In genomic region chr1:179816196-179816960, GRCh38 we compare ENCODE assay signal across 9 cellular contexts.
A peak's percentile ranks its signal among the peaks of the same experiment; 100 is the strongest.
DNase-seq lines count a peak whose midpoint lies in the region; ATAC-seq and TF ChIP-seq lines count a peak whose summit lies in the region.
"Had no signal": no experiment of that assay in that cellular context is flagged by ENCODE, and none has a peak within 500 bp of the region (broad histone marks: within the 10 kb centered on the region; RNA-seq: fewer than 3 reads in every experiment).

No MANE protein-coding gene starts in this region.

- no peaks in the 10 kb centered on the region for H3K27me3 Mint-ChIP-seq in CD8-positive, alpha-beta T cell (ENCODE audit: low read depth)
- H3K27me3 Mint-ChIP-seq in GM23338 (ENCODE audit: insufficient read depth, low read depth, poor library complexity) (peaks cover 36% of the 10 kb centered on the region), mesothelial cell of epicardium (ENCODE audit: low read depth) (peaks cover 12% of the 10 kb centered on the region)

- H3K36me3 ChIP-seq in CD8-positive, alpha-beta T cell (ENCODE audit: insufficient read depth, low read length), result no peaks in the 10 kb centered on the region
- H3K36me3 ChIP-seq in GM23338 (ENCODE audit: insufficient read depth), result no peaks in the 10 kb centered on the region

- peaks cover 19% of the 10 kb centered on the region for H3K4me1 Mint-ChIP-seq in CD8-positive, alpha-beta T cell (ENCODE audit: low read depth)
- H3K4me1 Mint-ChIP-seq in GM23338 (peaks cover 12% of the 10 kb centered on the region), mesothelial cell of epicardium (peaks cover 37% of the 10 kb centered on the region)

- no peak overlapping the region for H3K4me3 ChIP-seq in CD8-positive, alpha-beta T cell (ENCODE audit: low read depth, low read length)
- 0 out of 2 replicates have a peak overlapping the region, but pooled peaks have one; percentile 77 for H3K4me3 ChIP-seq in GM23338

- no peak for ATAC-seq in CD8-positive, alpha-beta T cell
- ATAC-seq in GM23338, result peak; percentile 11
- ATAC-seq in GM18867 (IDR thresholded peaks at IDR 0.05; ENCODE audit: unreplicated experiment), result no peak

- H3K27ac Mint-ChIP-seq in CD8-positive, alpha-beta T cell, result no peak overlapping the region
- H3K27ac Mint-ChIP-seq in GM23338, result no peak overlapping the region
- peak overlapping the region; percentile 84 for H3K27ac Mint-ChIP-seq in mesothelial cell of epicardium

- peaks cover 4% of the 10 kb centered on the region for H3K36me3 Mint-ChIP-seq in CD8-positive, alpha-beta T cell
- no peaks in the 10 kb centered on the region for H3K36me3 Mint-ChIP-seq in GM23338 (ENCODE audit: low read depth)
- H3K36me3 Mint-ChIP-seq in mesothelial cell of epicardium, result no peaks in the 10 kb centered on the region

- no peak overlapping the region for H3K27ac ChIP-seq in CD8-positive, alpha-beta T cell (ENCODE audit: low read depth, low read length)
- no peak overlapping the region for H3K27ac ChIP-seq in GM23338 (ENCODE audit: low read depth)

- H3K9me3 Mint-ChIP-seq in CD8-positive, alpha-beta T cell, result no peaks in the 10 kb centered on the region
- H3K9me3 Mint-ChIP-seq in GM23338 (no peaks in the 10 kb centered on the region), mesothelial cell of epicardium (no peaks in the 10 kb centered on the region)

- H2AFZ ChIP-seq in GM23338, result peak overlapping the region; percentile 99; the same call in 1 of the 2 replicates

- CTCF ChIA-PET in CD8-positive, alpha-beta T cell (lab: Charles Lee), result interaction anchor here (2.2 to 15.0 kb wide), 2 partner anchors 12 to 110 kb away, joined by 19 to 361 read pairs; no protein-coding TSS in a partner anchor

- no peaks in the 10 kb centered on the region for H4K20me1 ChIP-seq in GM23338 (replicated peaks; ENCODE audit: insufficient read depth)

- POLR2A ChIA-PET in CD8-positive, alpha-beta T cell (lab: Charles Lee), result interaction anchor here (1.0 to 2.2 kb wide), 3 partner anchors 7 to 138 kb away, joined by 3 to 7 read pairs (median 4); partner anchors contain the start of gene CEP350

- no peaks in the 10 kb centered on the region for H3K9me2 ChIP-seq in GM23338 (ENCODE audit: insufficient read depth)

- H3K79me2 ChIP-seq in GM23338 (replicated peaks; ENCODE audit: insufficient read depth), result no peaks in the 10 kb centered on the region

- intact Hi-C loops in CD8-positive, alpha-beta T cell (cut with DNase I, micrococcal nuclease), result loop anchor here in 1 of 2 experiments (5.0 to 10.0 kb wide), 5 partner anchors 336 to 1272 kb away; partner anchors contain the start of genes AXDND1, QSOX1 and XPR1

- no peak for TF ChIP-seq CTCF in CD8-positive, alpha-beta T cell (IDR thresholded peaks at IDR 0.05)
- TF ChIP-seq CTCF in GM23338 (conservative IDR thresholded peaks at IDR 0.05; ENCODE audit: low read depth in 2 of 2), result peak in 1 of 2 experiments; percentile 13; a peak in 1 of 4 replicates
- TF ChIP-seq CTCF in mesothelial cell of epicardium (IDR thresholded peaks at IDR 0.05; ENCODE audit: unreplicated experiment), result no peak

- DNase-seq in CD8-positive, alpha-beta T cell, result no peak
- peak; percentile 34 for DNase-seq in GM23338 (ENCODE audit: low spot score)
- DNase-seq in cerebellum (ENCODE audit: low spot score), result peak; percentile 12
- DNase-seq in mesothelial cell of epicardium (ENCODE audit: low spot score in 2 of 2, unreplicated experiment in 2 of 2), result no peak
- DNase-seq in stimulated activated CD4-positive, alpha-beta T cell treated with anti-CD3 and anti-CD28 coated beads, Interleukin-2, amount 100 ng/mL, for 48 hours, result no peak
- DNase-seq in stimulated activated CD4-positive, alpha-beta T cell treated with anti-CD3 and anti-CD28 coated beads, Interleukin-12 subunit alpha, Interleukin-12 subunit beta, amount 100 ng/mL, for 4 hours, result no peak
- DNase-seq in SIG-M5 (lab: John Stamatoyannopoulos, UW), result no peak
- DNase-seq: effector CD4-positive, alpha-beta T cell had no signal

- no peak overlapping the region for H3K4me2 ChIP-seq in GM23338

- H3K9me3 ChIP-seq in CD8-positive, alpha-beta T cell (ENCODE audit: low read length), result no peaks in the 10 kb centered on the region

- H3K27me3 ChIP-seq in CD8-positive, alpha-beta T cell (ENCODE audit: insufficient read depth, low read length), result no peaks in the 10 kb centered on the region
- H3K27me3 ChIP-seq in GM23338 (ENCODE audit: insufficient read depth), result peaks cover 14% of the 10 kb centered on the region; the same call in 1 of the 2 replicates

- peak overlapping the region; percentile 92 for H3K4me3 Mint-ChIP-seq in CD8-positive, alpha-beta T cell
- H3K4me3 Mint-ChIP-seq in GM23338 (peak overlapping the region; percentile 90), mesothelial cell of epicardium (peak overlapping the region; percentile 78)

- H3F3A ChIP-seq in GM23338 (replicated peaks; ENCODE audit: low read depth), result 0 out of 2 replicates have a peak, but pooled peaks cover 4% of the 10 kb centered on the region

- H3K4me1 ChIP-seq in CD8-positive, alpha-beta T cell (ENCODE audit: insufficient read depth, low read length), result peaks cover 12% of the 10 kb centered on the region
- H3K4me1 ChIP-seq in GM23338 (ENCODE audit: insufficient read depth), result peaks cover 7% of the 10 kb centered on the region; the same call in 1 of the 2 replicates

TF ChIP-seq in GM23338, 12 proteins besides CTCF, POLR2A, EP300 and RAD21 (continues in another document):
- no peak for TF ChIP-seq JUNB (IDR thresholded peaks at IDR 0.05; ENCODE audit: unreplicated experiment)
- no peak for TF ChIP-seq NANOG (IDR thresholded peaks at IDR 0.05; ENCODE audit: borderline replicate concordance)
- no peak for TF ChIP-seq EZH2phosphoT487 (IDR thresholded peaks at IDR 0.05; ENCODE audit: unreplicated experiment)
- no peak for TF ChIP-seq REST (IDR thresholded peaks at IDR 0.05; ENCODE audit: unreplicated experiment)
- no peak for TF ChIP-seq ZNF114 (CRISPR knock-in tag; IDR thresholded peaks at IDR 0.05)
- TF ChIP-seq ZNF331 (CRISPR knock-in tag; IDR thresholded peaks at IDR 0.05; ENCODE audit: low read depth), result no peak
- TF ChIP-seq ETS1 (IDR thresholded peaks at IDR 0.05), result no peak
- TF ChIP-seq EZH2 (IDR thresholded peaks at IDR 0.05; ENCODE audit: low read depth, unreplicated experiment), result no peak

Comparison
In these comparisons a context has a peak if more than half of its experiments do, and no peak if none do; other contexts are left out.
1. DNase-seq: peak in GM23338 (single experiment) and cerebellum (single experiment); none in CD8-positive, alpha-beta T cell (0 of 7), mesothelial cell of epicardium (0 of 2), stimulated activated CD4-positive, alpha-beta T cell treated with anti-CD3 and anti-CD28 coated beads, Interleukin-2, amount 100 ng/mL, for 48 hours (0 of 2), stimulated activated CD4-positive, alpha-beta T cell treated with anti-CD3 and anti-CD28 coated beads, Interleukin-12 subunit alpha, Interleukin-12 subunit beta, amount 100 ng/mL, for 4 hours (single experiment) and SIG-M5 (single experiment).
2. Peak in every context shown above with its lines, with median percentiles within 50 percentile points of each other: H3K4me3 Mint-ChIP-seq.